In the genomic region with DNA sequence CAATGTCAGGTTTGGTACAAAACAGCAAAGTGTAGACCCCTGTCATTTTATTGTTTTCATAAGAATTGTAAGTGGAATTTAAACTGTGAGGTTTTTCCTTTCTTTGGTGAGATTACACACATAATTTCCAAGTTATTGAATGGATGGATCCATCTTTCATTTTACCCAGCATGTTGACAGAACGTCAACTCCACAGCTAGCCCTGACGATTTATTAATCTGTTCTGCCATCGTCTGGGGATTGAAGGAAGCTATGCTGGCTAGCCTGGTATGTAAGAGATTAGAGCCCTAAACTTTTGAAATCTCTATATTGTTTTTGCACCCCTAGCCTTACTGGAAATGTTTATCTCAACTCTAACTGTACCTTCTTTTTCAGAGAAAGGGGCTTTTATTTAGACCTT, we compare ENCODE assay signal across 10 cellular contexts.
DNase-seq lines count a peak whose midpoint lies in the region; ATAC-seq and TF ChIP-seq lines count a peak whose summit lies in the region.
"Had no signal": no experiment of that assay in that cellular context is flagged by ENCODE, and none has a peak within 500 bp of the region (broad histone marks: within the 10 kb centered on the region; RNA-seq: fewer than 3 reads in every experiment).

No MANE protein-coding gene starts in this region.

- DNase-seq in AG04449 (ENCODE audit: low read depth, low spot score) (no peak), GM13976 (ENCODE audit: low spot score) (no peak), NCI-H2107 treated with DMSO at 0.1 percent for 48 hours (lab: John Stamatoyannopoulos, UW; ENCODE audit: unreplicated experiment) (peak; percentile 39), dedifferentiated amniotic fluid mesenchymal stem cell (ENCODE audit: extremely low spot score) (peak; percentile 27), amygdala (lab: John Stamatoyannopoulos, UW) (no peak)
- DNase-seq: NCI-H226, posterior cingulate gyrus had no signal

- in situ Hi-C loops in GM13976 (cut with MboI; ENCODE audit: low sequenced_read_pairs, unreplicated experiment), result loop anchor here (25.0 kb wide), 1 partner anchor 350 kb away; a partner anchor contains a TSS

- CTCF ChIA-PET in AG04449 (lab: Yijun Ruan, JAX), result interaction anchor here (0.7 to 3.2 kb wide), 17 partner anchors 13 to 545 kb away, joined by 3 to 26 read pairs (median 5); a partner anchor contains a TSS

- ATAC-seq in HG03135 (IDR thresholded peaks at IDR 0.05; ENCODE audit: unreplicated experiment), result no peak
- ATAC-seq in GM21360 (IDR thresholded peaks at IDR 0.05; ENCODE audit: unreplicated experiment), result no peak
- no peak for ATAC-seq in GM19035 (IDR thresholded peaks at IDR 0.05; ENCODE audit: unreplicated experiment)

- H3K4me3 ChIP-seq in AG04449 (ENCODE audit: low read depth, low read length), result no peak overlapping the region

- peak; percentile 28 for TF ChIP-seq CTCF in AG04449 (IDR thresholded peaks at IDR 0.05; ENCODE audit: insufficient read depth, low read length, missing control alignments)
- TF ChIP-seq CTCF in GM13976 (IDR thresholded peaks at IDR 0.05; ENCODE audit: borderline replicate concordance, control extremely low read depth, extremely low read depth, insufficient read depth, missing control alignments), result peak; percentile 20

- POLR2A ChIA-PET in AG04449 (lab: Yijun Ruan, JAX), result no interaction called here

Comparison
In these comparisons a context has a peak if more than half of its experiments do, and no peak if none do; other contexts are left out.
1. DNase-seq: peak in NCI-H2107 treated with DMSO at 0.1 percent for 48 hours (single experiment) and dedifferentiated amniotic fluid mesenchymal stem cell (single experiment); none in AG04449 (single experiment), GM13976 (single experiment) and amygdala (0 of 56).